Comparison of ENCODE assay signal across 18 cellular contexts in genomic region chr11:14322510-14322909, GRCh38.
"Had no signal": no experiment of that assay in that cellular context is flagged by ENCODE, and none has a peak within 500 bp of the region (broad histone marks: within the 10 kb centered on the region; RNA-seq: fewer than 3 reads in every experiment).

No MANE protein-coding gene starts in this region.

- H3K4me3 Mint-ChIP-seq: activated CD4-positive, alpha-beta memory T cell treated with anti-CD3 and anti-CD28 coated beads, Interleukin-2, amount 10 ng/mL, durations not matched to agents 7 days and 5 days; activated naive CD4-positive, alpha-beta T cell treated with anti-CD3 and anti-CD28 coated beads, Interleukin-2, amount 10 ng/mL, durations not matched to agents 7 days and 5 days; activated naive CD8-positive, alpha-beta T cell treated with anti-CD3 and anti-CD28 coated beads, Interleukin-2, amount 50 U/mL, for 24 hours; activated T-cell treated with anti-CD3 and anti-CD28 coated beads, Interleukin-2, amount 50 U/mL, for 24 hours; nephron; stimulated activated naive CD8-positive, alpha-beta T cell treated with anti-CD3 and anti-CD28 coated beads, Interleukin-15, Interleukin-2, amounts not matched to agents 100 ng/mL and 50 ng/mL, for 24 hours; T-helper 2 cell treated with Interferon-gamma antibody and Interleukin-4, amounts not matched to agents 5 μg/mL and 100 μg/mL, for 36 hours had no signal

- H3K36me3 ChIP-seq: ascending aorta, sigmoid colon, tibial nerve had no signal

- H3K27ac ChIP-seq: sigmoid colon, tibial nerve had no signal

- H3K4me3 ChIP-seq: ascending aorta, sigmoid colon, tibial nerve had no signal

- FAIRE-seq: TTC549, urothelium cell line had no signal

- DNase-seq: activated CD4-positive, alpha-beta memory T cell treated with anti-CD3 and anti-CD28 coated beads, Interleukin-2, amount 10 ng/mL, durations not matched to agents 7 days and 5 days; activated CD4-positive, alpha-beta T cell treated with anti-CD3 and anti-CD28 coated beads for 48 hours; activated effector memory CD4-positive, alpha-beta T cell treated with Interleukin-2 at 50 U/mL for 16 hours; activated naive CD4-positive, alpha-beta T cell treated with anti-CD3 and anti-CD28 coated beads, Interleukin-2, amount 10 ng/mL, durations not matched to agents 7 days and 5 days; activated naive CD8-positive, alpha-beta T cell treated with anti-CD3 and anti-CD28 coated beads, Interleukin-2, amount 50 U/mL, for 24 hours; activated T-cell treated with anti-CD3 and anti-CD28 coated beads, Interleukin-2, amount 50 U/mL, for 24 hours; effector CD8-positive, alpha-beta T cell; left cardiac atrium; nucleus accumbens; sigmoid colon; stimulated activated CD8-positive, alpha-beta memory T cell treated with anti-CD3 and anti-CD28 coated beads, Interleukin-4, amount 100 ng/mL, for 48 hours had no signal

- H3K9me3 ChIP-seq: ascending aorta, sigmoid colon, tibial nerve had no signal

- H3K27ac Mint-ChIP-seq: activated CD4-positive, alpha-beta memory T cell treated with anti-CD3 and anti-CD28 coated beads, Interleukin-2, amount 10 ng/mL, durations not matched to agents 7 days and 5 days; activated naive CD4-positive, alpha-beta T cell treated with anti-CD3 and anti-CD28 coated beads, Interleukin-2, amount 10 ng/mL, durations not matched to agents 7 days and 5 days; nephron; T-helper 2 cell treated with Interferon-gamma antibody and Interleukin-4, amounts not matched to agents 5 μg/mL and 100 μg/mL, for 36 hours had no signal

- H3K4me1 ChIP-seq: tibial nerve had no signal

- H3K9me3 Mint-ChIP-seq: activated CD4-positive, alpha-beta memory T cell treated with anti-CD3 and anti-CD28 coated beads, Interleukin-2, amount 10 ng/mL, durations not matched to agents 7 days and 5 days; activated naive CD4-positive, alpha-beta T cell treated with anti-CD3 and anti-CD28 coated beads, Interleukin-2, amount 10 ng/mL, durations not matched to agents 7 days and 5 days; activated T-cell treated with anti-CD3 and anti-CD28 coated beads, Interleukin-2, amount 50 U/mL, for 24 hours; nephron; T-helper 2 cell treated with Interferon-gamma antibody and Interleukin-4, amounts not matched to agents 5 μg/mL and 100 μg/mL, for 36 hours had no signal

- ATAC-seq: activated naive CD8-positive, alpha-beta T cell treated with anti-CD3 and anti-CD28 coated beads, Interleukin-2, amount 50 U/mL, for 24 hours; left cardiac atrium had no signal

- H3K27me3 Mint-ChIP-seq: activated CD4-positive, alpha-beta memory T cell treated with anti-CD3 and anti-CD28 coated beads, Interleukin-2, amount 10 ng/mL, durations not matched to agents 7 days and 5 days; activated naive CD4-positive, alpha-beta T cell treated with anti-CD3 and anti-CD28 coated beads, Interleukin-2, amount 10 ng/mL, durations not matched to agents 7 days and 5 days; activated naive CD8-positive, alpha-beta T cell treated with anti-CD3 and anti-CD28 coated beads, Interleukin-2, amount 50 U/mL, for 24 hours; activated T-cell treated with anti-CD3 and anti-CD28 coated beads, Interleukin-2, amount 50 U/mL, for 24 hours; stimulated activated naive CD8-positive, alpha-beta T cell treated with anti-CD3 and anti-CD28 coated beads, Interleukin-15, Interleukin-2, amounts not matched to agents 100 ng/mL and 50 ng/mL, for 24 hours had no signal

- H3K27me3 ChIP-seq: ascending aorta, sigmoid colon, tibial nerve had no signal
